22 cellular contexts compared by ENCODE assay signal in the genomic region with DNA sequence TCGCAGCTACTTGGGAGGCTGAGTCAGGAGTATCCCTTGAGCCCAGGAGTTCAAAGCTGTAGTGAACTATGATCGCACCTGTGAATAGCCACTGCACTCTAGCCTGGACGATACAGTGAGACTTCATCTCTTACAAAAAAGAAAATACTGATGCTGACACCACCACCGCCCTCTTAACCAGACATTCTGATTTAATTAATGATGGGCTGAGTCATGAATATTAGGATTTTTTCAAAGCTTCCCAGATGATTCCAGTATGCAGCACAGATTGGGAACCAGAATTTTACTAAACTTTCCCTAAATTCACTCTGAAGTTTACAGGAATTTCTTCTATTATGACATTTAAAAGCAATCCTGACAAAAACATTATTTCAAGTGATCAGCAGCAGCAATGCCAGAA.
"Had no signal": no experiment of that assay in that cellular context is flagged by ENCODE, and none has a peak within 500 bp of the region (broad histone marks: within the 10 kb centered on the region; RNA-seq: fewer than 3 reads in every experiment).

No MANE protein-coding gene starts in this region.

- H3K9me3 ChIP-seq: MG63 had no signal

- H3K36me3 ChIP-seq: MG63 had no signal

- ATAC-seq: HepG2, Panc1, PC-3 had no signal

- H3K27me3 ChIP-seq: MG63 had no signal

- H3K27ac ChIP-seq: RWPE1 had no signal

- DNase-seq: IMR-90, Karpas-422, KG1, MG63, NCI-H1092, NCI-H1105 treated with DMSO at 0.1 percent for 48 hours, NCI-H1436, NCI-H187, NCI-H2029, NCI-H2081 treated with DMSO at 0.1 percent for 48 hours, NCI-H2171, NCI-H226, NCI-H446, NCI-H510A, NCI-H524 treated with DMSO at 0.1 percent for 48 hours, NCI-H69, NCI-H774, PC-3, SHP77 had no signal

- H3K4me3 ChIP-seq: MG63 had no signal
